8 cellular contexts compared by ENCODE assay signal in genomic region chr3:170869645-170870593, GRCh38. TPM values are rescaled to one million over a fixed set of nuclear protein-coding genes. Genes with fewer than 3 reads are reported as not detected.
A peak's percentile ranks its signal among the peaks of the same experiment; 100 is the strongest.
DNase-seq lines count a peak whose midpoint lies in the region; TF ChIP-seq lines count a peak whose summit lies in the region.

RPL22L1 (minus strand) TSS chr3:170870195; CDS start chr3:170870167, 28 bp downstream.

- peak within 1 kb of the TSS; percentile 82 to 84 for H3K27ac ChIP-seq in tibial artery

- H3K36me3 ChIP-seq in HAP-1 (replicated peaks) (peaks cover 43% of the 10 kb centered on the region), tibial artery (peaks cover 24 to 29% (median 28%) of the 10 kb centered on the region in 3 donors)

- H3K4me1 Mint-ChIP-seq in osteocyte (ENCODE audit: unreplicated experiment), result peaks cover 26% of the 10 kb centered on the region

- H3K27me3 Mint-ChIP-seq in osteocyte (ENCODE audit: unreplicated experiment), result no peaks in the 10 kb centered on the region

- H3K27ac Mint-ChIP-seq in osteocyte (ENCODE audit: unreplicated experiment), result peak within 1 kb of the TSS; percentile 98

- DNase-seq in G401 (ENCODE audit: low spot score) (peak; percentile 96), HAP-1 (ENCODE audit: low spot score in 2 of 2) (peak; percentile 93 to 95), NCI-H226 (peak; percentile 82), germinal center (ENCODE audit: low spot score) (peak; percentile 86), osteocyte (ENCODE audit: extremely low spot score, unreplicated experiment) (peak; percentile 96), tibial artery (peak; percentile 93 to 96)
- peak; percentile 88 for DNase-seq in activated effector memory CD4-positive, alpha-beta T cell treated with Interleukin-2 at 50 U/mL for 16 hours
- DNase-seq in NK-92 treated with Interleukin-12 subunit alpha and Interleukin-12 subunit beta, amount 100 ng/mL, for 24 hours (lab: John Stamatoyannopoulos, UW), result no peak

- H3K36me3 Mint-ChIP-seq in osteocyte (ENCODE audit: unreplicated experiment), result peaks cover 30% of the 10 kb centered on the region

- H3K4me1 ChIP-seq in HAP-1 (peaks cover 10% of the 10 kb centered on the region; the same call in 1 of the 2 replicates), tibial artery (peaks cover 0 to 28% (median 8%) of the 10 kb centered on the region in 4 donors)

- no peaks in the 10 kb centered on the region for H3K27me3 ChIP-seq in HAP-1 (ENCODE audit: low read depth)
- H3K27me3 ChIP-seq in tibial artery, result no peaks in the 10 kb centered on the region

- peak within 1 kb of the TSS; percentile 92 for H3K4me3 Mint-ChIP-seq in osteocyte (ENCODE audit: unreplicated experiment)

- H3K4me3 ChIP-seq in HAP-1 (peak within 1 kb of the TSS; percentile 77), tibial artery (peak within 1 kb of the TSS; percentile 70 to 76)

- in situ Hi-C loops in G401 (cut with HindIII; ENCODE audit: low sequenced_read_pairs) (no loop called here), HAP-1 (cut with MboI; ENCODE audit: low sequenced_read_pairs) (no loop called here)

- TF ChIP-seq CTCF in osteocyte (IDR thresholded peaks at IDR 0.05) (no peak), tibial artery (IDR thresholded peaks at IDR 0.05) (no peak)

- no peaks in the 10 kb centered on the region for H3K9me3 ChIP-seq in HAP-1
- peaks cover 0 to under 1% (median 0%) of the 10 kb centered on the region in 3 donors for H3K9me3 ChIP-seq in tibial artery

- intact Hi-C loops in tibial artery (cut with DNase I; ENCODE audit: low total_unique reads), result loop anchor here (2.0 kb wide), 1 partner anchor 39 kb away; the partner anchor contains the start of gene EIF5A2

- H3K9me3 Mint-ChIP-seq in osteocyte (ENCODE audit: unreplicated experiment), result peaks cover 8% of the 10 kb centered on the region

RNA-seq across cellular contexts. Expression of gene RPL22L1, which starts in this region (rescaled TPM):
- 278 and 380 TPM in 2 replicates for total RNA-seq in G401 (2014; rRNA removed; shearing (Covaris generic))
- total RNA-seq in osteocyte, result 39.4 and 43.7 TPM in 2 replicates
